In genomic region chr10:15035385-15036301, GRCh38 we compare ENCODE assay signal across 8 cellular contexts. TPM values are rescaled to one million over a fixed set of nuclear protein-coding genes. Genes with fewer than 3 reads are reported as not detected.
DNase-seq lines count a peak whose midpoint lies in the region; ATAC-seq and TF ChIP-seq lines count a peak whose summit lies in the region.

No MANE protein-coding gene starts in this region.

- H3K27me3 ChIP-seq in Peyer's patch: no peaks in the 10 kb centered on the region

- H3K27ac ChIP-seq in Peyer's patch: no peak overlapping the region

- no peaks in the 10 kb centered on the region for H3K36me3 ChIP-seq in Peyer's patch

- H3K4me1 ChIP-seq in Peyer's patch: no peaks in the 10 kb centered on the region

- TF ChIP-seq CTCF in GM12865 (IDR thresholded peaks at IDR 0.05; ENCODE audit: insufficient read depth, low read depth, low read length, missing control alignments): no peak
- no peak for TF ChIP-seq CTCF in Peyer's patch (IDR thresholded peaks at IDR 0.05)
- no peak for TF ChIP-seq CTCF in fibroblast of pulmonary artery (IDR thresholded peaks at IDR 0.05; ENCODE audit: low read length, missing control alignments)

- no peak for ATAC-seq in HG03175 (IDR thresholded peaks at IDR 0.05; ENCODE audit: unreplicated experiment)
- ATAC-seq in HG03571 (IDR thresholded peaks at IDR 0.05; ENCODE audit: unreplicated experiment): no peak
- no peak for ATAC-seq in GM18858 (IDR thresholded peaks at IDR 0.05; ENCODE audit: unreplicated experiment)

- TF ChIP-seq POLR2A in Peyer's patch (IDR thresholded peaks at IDR 0.05): no peak

- H3K9me3 ChIP-seq in Peyer's patch: no peaks in the 10 kb centered on the region

- H3K4me3 ChIP-seq in GM12865 (ENCODE audit: low read depth, low read length): no peak overlapping the region
- H3K4me3 ChIP-seq in Peyer's patch: no peak overlapping the region
- H3K4me3 ChIP-seq in fibroblast of pulmonary artery (replicated peaks; ENCODE audit: low read depth, low read length): no peak overlapping the region

- DNase-seq in GM12865 (ENCODE audit: low read depth) (peak; percentile 41), Peyer's patch (peak in 2 of 3 donors; percentile 18 to 48), fibroblast of pulmonary artery (ENCODE audit: low read depth) (peak; percentile 29), non-pigmented ciliary epithelial cell (ENCODE audit: low read depth) (peak; percentile 83)
- no peak for DNase-seq in stimulated activated CD4-positive, alpha-beta T cell treated with anti-CD3 and anti-CD28 coated beads, Interleukin-15, amount 100 ng/mL, for 24 hours

RNA-seq across cellular contexts. Expression of gene OLAH, which starts 8.1 kb away (rescaled TPM):
- total RNA-seq in Peyer's patch: not detected

RNA-seq across cellular contexts. Expression of gene ACBD7, which starts 52.9 kb away (rescaled TPM):
- 1 to 10 TPM in 1 of 4 donors, under 1 TPM in 1, not detected in 2; 0.70 to 1.1 TPM for total RNA-seq in Peyer's patch
